In genomic region chr6:6980999-6981581, GRCh38 we compare ENCODE assay signal across 31 cellular contexts.
"Had no signal": no experiment of that assay in that cellular context is flagged by ENCODE, and none has a peak within 500 bp of the region (broad histone marks: within the 10 kb centered on the region; RNA-seq: fewer than 3 reads in every experiment).

No MANE protein-coding gene starts in this region.

- ATAC-seq: activated T-cell treated with anti-CD3 and anti-CD28 coated beads, Interleukin-2, amount 50 U/mL, for 4 hours; Panc1 had no signal

- H3K27me3 ChIP-seq: brain microvascular endothelial cell, SJCRH30 had no signal

- DNase-seq: activated B cell treated with CpG ODN at 0.5 μM for 24 hours; activated CD4-positive, alpha-beta T cell treated with anti-CD3 and anti-CD28 coated beads for 4 hours; activated CD4-positive, alpha-beta T cell treated with anti-CD3 and anti-CD28 coated beads, Interleukin-2, amount 50 U/mL, for 1 hour; activated CD4-positive, CD25-positive, alpha-beta regulatory T cell treated with anti-CD3 and anti-CD28 coated beads, Interleukin-2, amount 50 U/mL, for 72 hours; activated CD8-positive, alpha-beta memory T cell treated with anti-CD3 and anti-CD28 coated beads, Interleukin-2, amount 50 U/mL, for 4 hours; activated gamma-delta T cell treated with Interleukin-2 at 50 U/mL for 16 hours; activated naive CD4-positive, alpha-beta T cell treated with anti-CD3 and anti-CD28 coated beads, Interleukin-2, amount 10 ng/mL, durations not matched to agents 7 days and 5 days; activated T-cell treated with anti-CD3 and anti-CD28 coated beads for 4 hours; activated T-cell treated with anti-CD3 and anti-CD28 coated beads, Interleukin-2, amount 50 U/mL, for 4 hours; amniotic stem cell; aorta; brain microvascular endothelial cell; central memory CD4-positive, alpha-beta T cell; NCI-H1048; NCI-H1105 treated with DMSO at 0.1 percent for 48 hours; NCI-H1436; NCI-H1694; NCI-H1930; NCI-H2081 treated with DMSO at 0.1 percent for 48 hours; NCI-H226; NCI-H446 treated with DMSO at 0.1 percent for 48 hours; NCI-H524; NCI-H69; SHP77; SJCRH30; SK-N-SH; T-helper 1 cell; T-helper 2 cell; T-helper 9 cell had no signal

- H3K27ac ChIP-seq: brain microvascular endothelial cell, SJCRH30, VCaP had no signal

- H3K9me3 ChIP-seq: SJCRH30, SK-N-SH had no signal

- H3K4me3 ChIP-seq: SJCRH30 had no signal

- H3K36me3 ChIP-seq: brain microvascular endothelial cell, SJCRH30 had no signal

- H3K9me2 ChIP-seq: SK-N-SH had no signal

- H3K4me1 ChIP-seq: SJCRH30 had no signal

- H3K9ac ChIP-seq: SK-N-SH had no signal

- H3K4me2 ChIP-seq: SK-N-SH had no signal
